In the genomic region with DNA sequence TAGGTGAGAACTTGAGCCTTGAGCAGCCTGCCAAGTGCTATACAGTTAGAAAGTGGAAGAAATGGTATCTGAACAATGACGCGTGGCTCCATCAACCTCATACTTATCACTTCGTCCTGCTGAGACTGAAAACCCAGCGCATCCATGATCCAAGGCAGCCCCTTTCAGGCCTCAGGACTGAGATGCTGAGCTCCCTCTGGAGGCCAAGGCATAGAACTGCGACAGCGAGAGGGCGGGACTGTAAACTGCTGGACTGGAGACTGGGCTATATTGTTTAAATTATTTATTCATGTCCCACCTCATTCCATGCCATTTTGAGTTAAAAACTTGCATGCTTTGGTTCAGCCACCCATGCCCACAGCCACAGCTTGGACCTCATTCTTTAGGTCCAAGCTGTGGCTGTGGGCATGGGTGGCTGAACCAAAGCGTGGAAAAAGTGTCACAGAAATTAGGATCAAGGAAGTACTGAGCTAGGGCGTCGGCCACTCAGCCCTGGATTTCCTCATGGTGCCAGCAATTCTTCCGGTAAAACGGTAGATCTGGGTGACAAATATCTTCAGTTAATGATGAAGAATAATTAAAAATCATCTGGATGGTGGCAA, we compare ENCODE assay signal across 9 cellular contexts.
DNase-seq lines count a peak whose midpoint lies in the region; ATAC-seq, FAIRE-seq and TF ChIP-seq lines count a peak whose summit lies in the region.
"Had no signal": no experiment of that assay in that cellular context is flagged by ENCODE, and none has a peak within 500 bp of the region (broad histone marks: within the 10 kb centered on the region; RNA-seq: fewer than 3 reads in every experiment).

No MANE protein-coding gene starts in this region.

- H4K20me1 ChIP-seq in mammary epithelial cell (ENCODE audit: insufficient read depth, low read length) (no peaks in the 10 kb centered on the region), keratinocyte (ENCODE audit: control insufficient read depth, extremely low read depth, insufficient read depth, low read length) (no peaks in the 10 kb centered on the region)

- H3K79me2 ChIP-seq in mammary epithelial cell (ENCODE audit: insufficient read depth, low read length) (no peaks in the 10 kb centered on the region), keratinocyte (ENCODE audit: control insufficient read depth, insufficient read depth, low read length) (no peaks in the 10 kb centered on the region)

- no peaks in the 10 kb centered on the region for H3K9me3 Mint-ChIP-seq in MCF 10A (ENCODE audit: unreplicated experiment)

- WGBS in mammary epithelial cell (ENCODE audit: low coverage, missing lambda C conversion rate) = 70% methylated on average over 12 of the region's 12 CpGs

- dilution Hi-C loops in mammary epithelial cell (cut with HindIII; ENCODE audit: low sequenced_read_pairs) = no loop called here
- dilution Hi-C loops in keratinocyte (cut with MboI; ENCODE audit: extremely low pct_ligation_motif_present, low sequenced_read_pairs) = no loop called here

- ATAC-seq in GM21786 (IDR thresholded peaks at IDR 0.05; ENCODE audit: unreplicated experiment) = no peak

- no peak for DNase-seq in MCF 10A (ENCODE audit: unreplicated experiment)
- no peak for DNase-seq in mammary epithelial cell
- peak; percentile 21 for DNase-seq in MG63
- DNase-seq in astrocyte of the hippocampus (ENCODE audit: low read depth, low spot score) = peak; percentile 68
- no peak for DNase-seq in keratinocyte (ENCODE audit: low read depth, low spot score)
- DNase-seq in 8988T = no peak
- no peak for DNase-seq in RWPE1 (ENCODE audit: low spot score)

- intact Hi-C loops in MCF 10A (cut with micrococcal nuclease) = loop anchor here (1.0 kb wide), 1 partner anchor 340 kb away; no protein-coding TSS in a partner anchor
- intact Hi-C loops in mammary epithelial cell (cut with micrococcal nuclease) = no loop called here

- H3K4me3 ChIP-seq in mammary epithelial cell (replicated peaks in 1 of 3; ENCODE audit: insufficient read depth in 1 of 3, low read depth in 2 of 3, low read length in 3 of 3) = no peak overlapping the region
- no peak overlapping the region for H3K4me3 ChIP-seq in MG63
- H3K4me3 ChIP-seq in keratinocyte (ENCODE audit: control insufficient read depth in 2 of 3, extremely low read depth in 1 of 3, insufficient read depth in 2 of 3, low read depth in 1 of 3, low read length in 3 of 3) = no peak overlapping the region

- H3K4me2 ChIP-seq in mammary epithelial cell (ENCODE audit: insufficient read depth, low read depth, low read length) = no peak overlapping the region
- H3K4me2 ChIP-seq in keratinocyte (ENCODE audit: control insufficient read depth, extremely low read depth, insufficient read depth, low read depth, low read length) = no peak overlapping the region

- no peaks in the 10 kb centered on the region for H3K4me1 Mint-ChIP-seq in MCF 10A (ENCODE audit: insufficient read depth, unreplicated experiment)

- no peaks in the 10 kb centered on the region for H3K4me1 ChIP-seq in mammary epithelial cell (ENCODE audit: insufficient read depth, low read length)
- H3K4me1 ChIP-seq in keratinocyte (ENCODE audit: control insufficient read depth, extremely low read depth, insufficient read depth, low read length) = no peaks in the 10 kb centered on the region

- in situ Hi-C loops in mammary epithelial cell (cut with MboI; ENCODE audit: low sequenced_read_pairs in 2 of 2) = no loop called here

- no peak overlapping the region for H2AFZ ChIP-seq in mammary epithelial cell (ENCODE audit: low read depth, low read length)
- H2AFZ ChIP-seq in keratinocyte (ENCODE audit: control insufficient read depth, low read length) = no peak overlapping the region

- H3K9me1 ChIP-seq in keratinocyte (ENCODE audit: control insufficient read depth, extremely low read depth, insufficient read depth, low read length) = no peaks in the 10 kb centered on the region

- CTCF ChIA-PET in MCF 10A (lab: Yijun Ruan, JAX) = interaction anchor here (0.6 to 2.0 kb wide), 2 partner anchors 13 to 20 kb away, joined by 3 to 7 read pairs; no protein-coding TSS in a partner anchor
- CTCF ChIA-PET in mammary epithelial cell (lab: Charles Lee; ENCODE audit: low non-redundant PET) = no interaction called here
- CTCF ChIA-PET in RWPE1 (lab: Yijun Ruan, JAX) = no interaction called here

- H3K9ac ChIP-seq in mammary epithelial cell (ENCODE audit: insufficient read depth, low read length) (no peak overlapping the region), keratinocyte (ENCODE audit: control insufficient read depth, extremely low read depth, insufficient read depth, low read length) (no peak overlapping the region)

- H3K27me3 ChIP-seq in mammary epithelial cell (ENCODE audit: insufficient read depth, low read length) (no peaks in the 10 kb centered on the region), MG63 (no peaks in the 10 kb centered on the region), keratinocyte (ENCODE audit: control insufficient read depth, extremely low read depth, insufficient read depth, low read length) (no peaks in the 10 kb centered on the region)

- no peak overlapping the region for H3K27ac ChIP-seq in mammary epithelial cell (ENCODE audit: insufficient read depth, low read depth, low read length)
- no peak overlapping the region for H3K27ac ChIP-seq in keratinocyte (ENCODE audit: control insufficient read depth, insufficient read depth, low read length)
- no peak overlapping the region for H3K27ac ChIP-seq in RWPE1

- H3K36me3 ChIP-seq in mammary epithelial cell (ENCODE audit: insufficient read depth, low read length) (no peaks in the 10 kb centered on the region), MG63 (no peaks in the 10 kb centered on the region), keratinocyte (ENCODE audit: control insufficient read depth in 2 of 2, extremely low read depth in 1 of 2, insufficient read depth in 2 of 2, low read length in 2 of 2) (no peaks in the 10 kb centered on the region)

- no peaks in the 10 kb centered on the region for H3K27me3 Mint-ChIP-seq in MCF 10A (ENCODE audit: insufficient read depth, unreplicated experiment)
- H3K27me3 Mint-ChIP-seq: activated naive CD8-positive, alpha-beta T cell had no signal

- BruUV-seq in MCF 10A (replicated peaks; lab: Mats Ljungman, UMichigan) (no TSS peak), mammary epithelial cell (replicated peaks; lab: Mats Ljungman, UMichigan) (no TSS peak)

- TF ChIP-seq CTCF in MCF 10A (IDR thresholded peaks at IDR 0.05; ENCODE audit: unreplicated experiment) = peak; percentile 48
- TF ChIP-seq CTCF in mammary epithelial cell (conservative IDR thresholded peaks at IDR 0.05 in 1 of 2, IDR thresholded peaks at IDR 0.05 in 1 of 2; ENCODE audit: extremely low read depth in 1 of 2, insufficient read depth in 1 of 2, low read depth in 1 of 2, low read length in 2 of 2) = no peak
- TF ChIP-seq CTCF in keratinocyte (optimal IDR thresholded peaks at IDR 0.05 in 1 of 3, IDR thresholded peaks at IDR 0.05 in 1 of 3, conservative IDR thresholded peaks at IDR 0.05 in 1 of 3; ENCODE audit: extremely low read depth in 1 of 3, insufficient read depth in 2 of 3, low read length in 3 of 3) = peak; percentile 61 to 77 (median 68)
- no peak; the same call in 1 of the 2 replicates for TF ChIP-seq CTCF in RWPE1 (conservative IDR thresholded peaks at IDR 0.05; ENCODE audit: low read depth)

- POLR2A ChIA-PET in MCF 10A (lab: Yijun Ruan, JAX) = no interaction called here
- POLR2A ChIA-PET in RWPE1 (lab: Yijun Ruan, JAX; ENCODE audit: low non-redundant PET) = no interaction called here

- H3K36me3 Mint-ChIP-seq in MCF 10A (ENCODE audit: insufficient read depth, unreplicated experiment) = no peaks in the 10 kb centered on the region
- H3K36me3 Mint-ChIP-seq: activated naive CD8-positive, alpha-beta T cell had no signal

- no peak overlapping the region for H3K27ac Mint-ChIP-seq in MCF 10A (ENCODE audit: low read depth, unreplicated experiment)
- H3K27ac Mint-ChIP-seq: activated naive CD8-positive, alpha-beta T cell had no signal

- H3K4me3 Mint-ChIP-seq in MCF 10A (ENCODE audit: unreplicated experiment) = no peak overlapping the region
- H3K4me3 Mint-ChIP-seq: activated naive CD8-positive, alpha-beta T cell had no signal

- no peak for FAIRE-seq in keratinocyte (lab: Jason Lieb, UNC)

- H3K9me3 ChIP-seq in mammary epithelial cell (replicated peaks; ENCODE audit: insufficient read depth, low read length) (peaks cover 17% of the 10 kb centered on the region), MG63 (no peaks in the 10 kb centered on the region), keratinocyte (ENCODE audit: control insufficient read depth, low read depth, low read length) (no peaks in the 10 kb centered on the region)

Comparison
In these comparisons a context has a peak if more than half of its experiments do, and no peak if none do; other contexts are left out.
1. CTCF ChIP-seq: peak in MCF 10A (single experiment) and keratinocyte (3 of 3); none in mammary epithelial cell (0 of 2) and RWPE1 (single experiment).
2. DNase-seq: peak in MG63 (single experiment) and astrocyte of the hippocampus (single experiment); none in MCF 10A (single experiment), mammary epithelial cell (single experiment), keratinocyte (single experiment), 8988T (single experiment) and RWPE1 (single experiment).